In the genomic region with DNA sequence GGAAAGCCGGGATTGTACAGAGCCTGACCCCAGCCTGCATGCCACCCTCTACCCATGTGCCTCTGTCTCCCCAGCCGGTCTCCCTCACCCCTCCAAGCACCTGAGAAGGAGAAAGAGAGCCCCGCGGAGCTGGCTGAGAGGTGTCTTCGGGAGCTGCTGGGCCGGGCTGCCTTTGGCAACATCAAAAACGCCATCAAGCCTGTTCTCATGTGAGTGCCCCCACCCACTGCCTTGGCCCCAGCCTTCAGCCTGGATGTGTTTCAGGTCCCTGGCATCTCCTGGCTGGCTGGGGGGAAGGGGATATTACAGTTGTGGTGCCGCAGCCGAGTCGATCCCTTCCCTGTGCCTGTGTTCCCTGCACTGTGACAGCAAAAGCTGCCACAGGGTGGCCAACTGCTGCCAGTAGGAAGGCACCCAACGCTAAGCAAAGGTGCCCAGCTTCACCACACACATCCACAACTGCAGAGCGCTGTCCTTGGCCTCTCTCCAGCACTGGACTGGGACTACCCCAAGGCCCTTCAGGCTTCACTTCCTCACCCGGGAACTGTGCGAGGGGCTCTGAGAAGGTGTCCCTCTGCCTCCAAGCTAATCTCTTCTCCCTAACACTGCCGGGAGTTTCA, we compare ENCODE assay signal across 16 cellular contexts. TPM values are rescaled to one million over a fixed set of nuclear protein-coding genes. Genes with fewer than 3 reads are reported as not detected.
DNase-seq lines count a peak whose midpoint lies in the region; ATAC-seq and TF ChIP-seq lines count a peak whose summit lies in the region.
"Had no signal": no experiment of that assay in that cellular context is flagged by ENCODE, and none has a peak within 500 bp of the region (broad histone marks: within the 10 kb centered on the region; RNA-seq: fewer than 3 reads in every experiment).

No MANE protein-coding gene starts in this region.

- no peaks in the 10 kb centered on the region for H3K9me3 ChIP-seq in SK-N-SH
- H3K9me3 ChIP-seq: body of pancreas, heart left ventricle, neutrophil, psoas muscle, SJCRH30 had no signal

- ATAC-seq in foreskin keratinocyte (no peak), GM21825 (IDR thresholded peaks at IDR 0.05; ENCODE audit: unreplicated experiment) (no peak)

- H3K4me2 ChIP-seq in SK-N-SH: no peak overlapping the region
- H3K4me2 ChIP-seq: PC-9 had no signal

- H3F3A ChIP-seq in SK-N-SH (replicated peaks; ENCODE audit: insufficient read depth): peaks cover 10% of the 10 kb centered on the region

- H3K27ac ChIP-seq in SK-N-SH (ENCODE audit: low read depth in 2 of 2, low read length in 1 of 2): no peak overlapping the region
- no peak overlapping the region for H3K27ac ChIP-seq in foreskin keratinocyte
- H3K27ac ChIP-seq: body of pancreas, epithelial cell of prostate, neutrophil, PC-9, psoas muscle, SJCRH30 had no signal

- DNase-seq in 8988T: peak; percentile 66
- no peak for DNase-seq in GM12864 (ENCODE audit: low read depth)
- no peak for DNase-seq in SK-N-SH
- DNase-seq in foreskin keratinocyte: no peak
- no peak for DNase-seq in OCI-M1 (lab: John Stamatoyannopoulos, UW)
- no peak for DNase-seq in SIG-M5 (lab: John Stamatoyannopoulos, UW)
- DNase-seq: NCI-H2081 treated with DMSO at 0.1 percent for 48 hours, PC-9 had no signal

- no peak overlapping the region for H3K9ac ChIP-seq in SK-N-SH

- no peaks in the 10 kb centered on the region for H3K79me2 ChIP-seq in SK-N-SH (ENCODE audit: insufficient read depth)

- 70% methylated on average over 8 of the region's 15 CpGs for WGBS in SK-N-SH (ENCODE audit: low lambda C conversion rate)

- H2AFZ ChIP-seq in SK-N-SH (ENCODE audit: low read depth): no peak overlapping the region
- H2AFZ ChIP-seq: PC-9 had no signal

- H3K27me3 ChIP-seq in SK-N-SH (ENCODE audit: insufficient read depth) (no peaks in the 10 kb centered on the region), foreskin keratinocyte (peaks cover 42% of the 10 kb centered on the region)
- H3K27me3 ChIP-seq: body of pancreas, SJCRH30 had no signal

- H3K9me2 ChIP-seq in SK-N-SH: no peaks in the 10 kb centered on the region

- H4K20me1 ChIP-seq in SK-N-SH (ENCODE audit: insufficient read depth): no peaks in the 10 kb centered on the region

- POLR2A ChIA-PET in SK-N-SH (lab: Yijun Ruan, JAX): interaction anchor here (2.8 kb wide), 1 partner anchor 154 kb away, joined by 17 read pairs; no protein-coding TSS in a partner anchor

- TF ChIP-seq CTCF in GM12864 (IDR thresholded peaks at IDR 0.05; ENCODE audit: low read depth, low read length, missing control alignments) (peak; percentile 8), SK-N-SH (IDR thresholded peaks at IDR 0.05) (no peak), foreskin keratinocyte (conservative IDR thresholded peaks at IDR 0.05) (peak; percentile 3)

- CTCF ChIA-PET in SK-N-SH (lab: Yijun Ruan, JAX): interaction anchor here (0.6 to 27.1 kb wide), 46 partner anchors 8 to 720 kb away, joined by 3 to 519 read pairs (median 5); a partner anchor contains a TSS

- no peak overlapping the region for H3K4me3 ChIP-seq in GM12864 (ENCODE audit: low read depth, low read length)
- H3K4me3 ChIP-seq in SK-N-SH (ENCODE audit: low read depth in 2 of 2, low read length in 1 of 2): no peak overlapping the region
- H3K4me3 ChIP-seq: body of pancreas, heart left ventricle, PC-9, psoas muscle, SJCRH30 had no signal

- H3K36me3 ChIP-seq in SK-N-SH (replicated peaks in 1 of 2; ENCODE audit: control insufficient read depth in 1 of 2, insufficient read depth in 2 of 2, low read length in 1 of 2): peaks cover 2 to 5% of the 10 kb centered on the region in 2 experiments
- H3K36me3 ChIP-seq: neutrophil, SJCRH30 had no signal

- H3K4me1 ChIP-seq in SK-N-SH (ENCODE audit: control insufficient read depth in 1 of 2, insufficient read depth in 2 of 2, low read depth in 1 of 2, low read length in 1 of 2) (peaks cover 0 to 3% of the 10 kb centered on the region in 2 experiments; a peak in 1 of 4 replicates), foreskin keratinocyte (no peaks in the 10 kb centered on the region)
- H3K4me1 ChIP-seq: psoas muscle, SJCRH30 had no signal

- TF ChIP-seq EP300 in SK-N-SH (IDR thresholded peaks at IDR 0.05; ENCODE audit: borderline replicate concordance in 1 of 2, low read depth in 1 of 2, low read length in 1 of 2): no peak

- no peak for TF ChIP-seq RAD21 in SK-N-SH (IDR thresholded peaks at IDR 0.05; ENCODE audit: low read length)

TF ChIP-seq in SK-N-SH, 30 proteins besides CTCF, POLR2A, EP300 and RAD21:
- TF ChIP-seq SMC3 (IDR thresholded peaks at IDR 0.05; ENCODE audit: low read depth, low read length) (peak; percentile 17; the same call in 1 of the 2 replicates), GATA2 (CRISPR knock-in tag; IDR thresholded peaks at IDR 0.05) (no peak)
- TF ChIP-seq, protein P1, sequence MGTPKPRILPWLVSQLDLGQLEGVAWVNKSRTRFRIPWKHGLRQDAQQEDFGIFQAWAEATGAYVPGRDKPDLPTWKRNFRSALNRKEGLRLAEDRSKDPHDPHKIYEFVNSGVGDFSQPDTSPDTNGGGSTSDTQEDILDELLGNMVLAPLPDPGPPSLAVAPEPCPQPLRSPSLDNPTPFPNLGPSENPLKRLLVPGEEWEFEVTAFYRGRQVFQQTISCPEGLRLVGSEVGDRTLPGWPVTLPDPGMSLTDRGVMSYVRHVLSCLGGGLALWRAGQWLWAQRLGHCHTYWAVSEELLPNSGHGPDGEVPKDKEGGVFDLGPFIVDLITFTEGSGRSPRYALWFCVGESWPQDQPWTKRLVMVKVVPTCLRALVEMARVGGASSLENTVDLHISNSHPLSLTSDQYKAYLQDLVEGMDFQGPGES (IDR thresholded peaks at IDR 0.05; ENCODE audit: low read depth, low read length): no peak

RNA-seq across cellular contexts. Expression of a gene that starts 38.4 kb away (rescaled TPM):
- polyA plus RNA-seq in SK-N-SH (2012; rRNA removed) (not detected in 2 replicates), foreskin keratinocyte (0.46 and 0.50 TPM in 2 replicates)
- not detected in 2 replicates for polyA plus RNA-seq in SK-N-SH (2012; cell fraction: cytosol; rRNA removed)
- polyA plus RNA-seq in SK-N-SH (2012; cell fraction: nucleus; rRNA removed): not detected in 2 replicates
- 0.39 and 0.71 TPM in 2 replicates for total RNA-seq in foreskin keratinocyte
- total RNA-seq: myocyte, PC-9, SJCRH30 had no signal
